In the genomic region with DNA sequence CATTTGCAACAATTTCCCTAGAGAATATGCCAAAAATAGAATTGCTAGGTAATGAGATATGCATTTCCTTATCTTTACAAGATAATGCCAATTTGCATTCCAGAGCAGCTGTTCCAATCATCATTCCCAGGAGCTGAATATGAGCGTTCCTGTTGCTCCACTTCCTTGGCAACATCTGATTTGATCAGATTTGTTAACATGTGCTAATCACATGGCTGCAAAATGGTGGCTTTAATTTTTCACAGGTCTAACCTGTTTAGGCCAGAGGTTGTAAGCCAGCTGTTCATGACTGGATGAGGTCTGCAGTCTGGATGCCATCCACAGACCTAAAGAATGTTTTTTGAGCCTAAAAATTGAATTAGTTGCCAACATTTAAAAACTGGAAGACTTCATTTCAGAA, we compare ENCODE assay signal across 1 cellular context.
TF ChIP-seq lines count a peak whose summit lies in the region.

No MANE protein-coding gene starts in this region.

TF ChIP-seq in SK-N-SH, 30 proteins besides CTCF, POLR2A, EP300 and RAD21 (continued from another document):
- TF ChIP-seq FOSL2 (IDR thresholded peaks at IDR 0.05; ENCODE audit: borderline replicate concordance, low read depth) (no peak), ELF1 (IDR thresholded peaks at IDR 0.05) (no peak), POLR2AphosphoS5 (IDR thresholded peaks at IDR 0.05; ENCODE audit: low read depth, low read length) (no peak), RCOR1 (IDR thresholded peaks at IDR 0.05; ENCODE audit: low read length) (no peak), MEF2A (IDR thresholded peaks at IDR 0.05; ENCODE audit: borderline replicate concordance, low read depth) (no peak)
